ENCODE assay signal across 21 cellular contexts in genomic region chr5:140571105-140571504, GRCh38. TPM values are rescaled to one million over a fixed set of nuclear protein-coding genes. Genes with fewer than 3 reads are reported as not detected.
A peak's percentile ranks its signal among the peaks of the same experiment; 100 is the strongest.
DNase-seq lines count a peak whose midpoint lies in the region; ATAC-seq, FAIRE-seq and TF ChIP-seq lines count a peak whose summit lies in the region.
"Had no signal": no experiment of that assay in that cellular context is flagged by ENCODE, and none has a peak within 500 bp of the region (broad histone marks: within the 10 kb centered on the region; RNA-seq: fewer than 3 reads in every experiment).

No MANE protein-coding gene starts in this region.

- H3K4me3 ChIP-seq in kidney (ENCODE audit: low read length in 2 of 2) (no peak overlapping the region), sigmoid colon (no peak overlapping the region)
- H3K4me3 ChIP-seq: cardiac muscle cell, mucosa of descending colon had no signal

- H3K9ac ChIP-seq in kidney (ENCODE audit: low read length in 2 of 2): no peak overlapping the region
- H3K9ac ChIP-seq: SK-N-SH had no signal

- H3K27me3 ChIP-seq in CD4-positive, alpha-beta T cell (ENCODE audit: control insufficient read depth, insufficient read depth, low read length): no peaks in the 10 kb centered on the region
- H3K27me3 ChIP-seq in sigmoid colon: no peaks in the 10 kb centered on the region
- H3K27me3 ChIP-seq: cardiac muscle cell had no signal

- H3K4me1 ChIP-seq in kidney (ENCODE audit: control insufficient read depth in 1 of 2, insufficient read depth in 1 of 2, low read depth in 1 of 2, low read length in 2 of 2) (peaks cover under 1 to 18% of the 10 kb centered on the region in 2 donors), sigmoid colon (peaks cover 0 to 35% (median 18%) of the 10 kb centered on the region in 4 donors)

- H3K27me3 Mint-ChIP-seq in CD4-positive, alpha-beta T cell: no peaks in the 10 kb centered on the region
- no peaks in the 10 kb centered on the region for H3K27me3 Mint-ChIP-seq in activated naive CD8-positive, alpha-beta T cell treated with anti-CD3 and anti-CD28 coated beads for 36 hours

- no peak overlapping the region for H3K4me3 Mint-ChIP-seq in CD4-positive, alpha-beta T cell
- no peak overlapping the region for H3K4me3 Mint-ChIP-seq in activated naive CD8-positive, alpha-beta T cell treated with anti-CD3 and anti-CD28 coated beads for 36 hours
- H3K4me3 Mint-ChIP-seq: activated T-cell treated with anti-CD3 and anti-CD28 coated beads, Interleukin-2, amount 50 U/mL, for 72 hours had no signal

- POLR2A ChIA-PET in CD4-positive, alpha-beta T cell (lab: Charles Lee): interaction anchor here (0.9 to 1.6 kb wide), 2 partner anchors 14 to 24 kb away, joined by 3 to 8 read pairs; partner anchors contain the start of genes EIF4EBP3 and SRA1

- H3K36me3 ChIP-seq in kidney (ENCODE audit: control insufficient read depth in 1 of 2, insufficient read depth in 2 of 2, low read length in 2 of 2): peaks cover 13 to 16% of the 10 kb centered on the region in 2 donors
- H3K36me3 ChIP-seq in sigmoid colon: peaks cover 5 to 30% (median 16%) of the 10 kb centered on the region in 4 donors
- H3K36me3 ChIP-seq: cardiac muscle cell had no signal

- intact Hi-C loops in CD4-positive, alpha-beta T cell (cut with DNase I, micrococcal nuclease): no loop called here
- intact Hi-C loops in kidney (cut with DNase I): no loop called here
- intact Hi-C loops in sigmoid colon (cut with DNase I): no loop called here

- TF ChIP-seq CTCF in CD4-positive, alpha-beta T cell (IDR thresholded peaks at IDR 0.05): no peak
- no peak for TF ChIP-seq CTCF in kidney (IDR thresholded peaks at IDR 0.05; ENCODE audit: borderline replicate concordance, extremely low read depth, insufficient read depth)
- no peak for TF ChIP-seq CTCF in sigmoid colon (IDR thresholded peaks at IDR 0.05)

- ATAC-seq in CD4-positive, alpha-beta T cell (ENCODE audit: poor library complexity): no peak
- no peak for ATAC-seq in GM21619 (IDR thresholded peaks at IDR 0.05; ENCODE audit: unreplicated experiment)
- no peak for ATAC-seq in HG02798 (IDR thresholded peaks at IDR 0.05; ENCODE audit: poor library complexity, unreplicated experiment)
- ATAC-seq in GM21717 (IDR thresholded peaks at IDR 0.05; ENCODE audit: unreplicated experiment): no peak
- ATAC-seq: activated T-cell treated with anti-CD3 and anti-CD28 coated beads, Interleukin-2, amount 50 U/mL, for 72 hours; mucosa of descending colon; Panc1 had no signal

- no peak overlapping the region for H3K27ac ChIP-seq in CD4-positive, alpha-beta T cell (ENCODE audit: low read depth, low read length)
- no peak overlapping the region for H3K27ac ChIP-seq in kidney (ENCODE audit: low read depth in 2 of 2, low read length in 2 of 2)
- H3K27ac ChIP-seq in sigmoid colon: peak overlapping the region; percentile 11 to 54 (median 38)
- H3K27ac ChIP-seq: cardiac muscle cell had no signal

- peak overlapping the region; percentile 97 for H3K27ac Mint-ChIP-seq in CD4-positive, alpha-beta T cell
- peak overlapping the region; percentile 61 for H3K27ac Mint-ChIP-seq in activated naive CD8-positive, alpha-beta T cell treated with anti-CD3 and anti-CD28 coated beads for 36 hours

- peaks cover 42% of the 10 kb centered on the region for H3K36me3 Mint-ChIP-seq in CD4-positive, alpha-beta T cell (ENCODE audit: low read depth)
- H3K36me3 Mint-ChIP-seq in activated naive CD8-positive, alpha-beta T cell treated with anti-CD3 and anti-CD28 coated beads for 36 hours: peaks cover 19% of the 10 kb centered on the region

- 83 to 86% methylated on average over 5 of the region's 5 CpGs for WGBS in sigmoid colon, 2 donors

- CTCF ChIA-PET in CD4-positive, alpha-beta T cell (lab: Charles Lee): no interaction called here

- no peak for FAIRE-seq in kidney (lab: Jason Lieb, UNC)

- no peaks in the 10 kb centered on the region for H3K9me3 Mint-ChIP-seq in CD4-positive, alpha-beta T cell
- H3K9me3 Mint-ChIP-seq in activated naive CD8-positive, alpha-beta T cell treated with anti-CD3 and anti-CD28 coated beads for 36 hours: no peaks in the 10 kb centered on the region
- H3K9me3 Mint-ChIP-seq: activated T-cell treated with anti-CD3 and anti-CD28 coated beads, Interleukin-2, amount 50 U/mL, for 72 hours had no signal

- H3K9me3 ChIP-seq in CD4-positive, alpha-beta T cell (ENCODE audit: control insufficient read depth, low read length): no peaks in the 10 kb centered on the region
- H3K9me3 ChIP-seq in kidney (ENCODE audit: control insufficient read depth in 1 of 2, low read length in 2 of 2) (no peaks in the 10 kb centered on the region), sigmoid colon (no peaks in the 10 kb centered on the region)
- H3K9me3 ChIP-seq: mucosa of descending colon, SK-N-SH had no signal

- no peak for TF ChIP-seq POLR2A in sigmoid colon (IDR thresholded peaks at IDR 0.05)

- no peak for TF ChIP-seq EP300 in sigmoid colon (IDR thresholded peaks at IDR 0.05)

- DNase-seq in CD4-positive, alpha-beta T cell: no peak
- DNase-seq in activated naive CD8-positive, alpha-beta T cell treated with anti-CD3 and anti-CD28 coated beads for 36 hours: no peak
- DNase-seq in kidney (peak; percentile 92), sigmoid colon (peak; percentile 71), HuH-7.5 (ENCODE audit: low spot score) (no peak)
- DNase-seq: activated CD4-positive, alpha-beta T cell treated with anti-CD3 and anti-CD28 coated beads, Interleukin-2, amount 50 U/mL, for 48 hours; activated T-cell treated with anti-CD3 and anti-CD28 coated beads, Interleukin-2, amount 50 U/mL, for 72 hours; DND-41; effector memory CD4-positive, alpha-beta T cell; HCEC 1CT; hypothalamus; kidney glomerular epithelial cell; NCI-H1436; SK-N-SH had no signal

- peaks cover 39% of the 10 kb centered on the region for H3K4me1 Mint-ChIP-seq in CD4-positive, alpha-beta T cell (ENCODE audit: low read depth)
- H3K4me1 Mint-ChIP-seq in activated naive CD8-positive, alpha-beta T cell treated with anti-CD3 and anti-CD28 coated beads for 36 hours: peaks cover 28% of the 10 kb centered on the region

RNA-seq across cellular contexts. Expression of gene SLC35A4, which starts 6.5 kb away (rescaled TPM):
- 10 to 100 TPM; 16.9 to 17.8 TPM for total RNA-seq in CD4-positive, alpha-beta T cell
- total RNA-seq in activated naive CD8-positive, alpha-beta T cell treated with anti-CD3 and anti-CD28 coated beads for 36 hours: 100 to 1,000 TPM in 1 of 2 experiments, 10 to 100 TPM in 1; 97.4 to 100 TPM
- total RNA-seq in kidney (89.9 TPM), sigmoid colon (10 to 100 TPM; 14.2 to 19.7 (median 17.9) TPM)
- polyA plus RNA-seq in kidney (ENCODE audit: insufficient read depth, low read depth, low replicate concordance) (71.2 TPM), sigmoid colon (100 to 1,000 TPM in 1 of 3 donors, 10 to 100 TPM in 2; 60.1 to 101 (median 65.9) TPM)

RNA-seq across cellular contexts. Expression of gene APBB3, which starts 6.7 kb away (rescaled TPM):
- 10 to 100 TPM; 56.6 to 61.5 TPM for total RNA-seq in CD4-positive, alpha-beta T cell
- total RNA-seq in activated naive CD8-positive, alpha-beta T cell treated with anti-CD3 and anti-CD28 coated beads for 36 hours: 10 to 100 TPM; 17.5 to 17.8 TPM
- total RNA-seq in kidney (33.9 TPM), sigmoid colon (10 to 100 TPM; 13.5 to 25.9 (median 19.3) TPM)
- polyA plus RNA-seq in kidney (ENCODE audit: insufficient read depth, low read depth, low replicate concordance) (19.6 TPM), sigmoid colon (10 to 100 TPM in 1 of 3 donors, 1 to 10 TPM in 2; 4.2 to 27.9 (median 4.4) TPM)

RNA-seq across cellular contexts. Expression of gene SRA1, which starts 13.8 kb away (rescaled TPM):
- total RNA-seq in CD4-positive, alpha-beta T cell: 10 to 100 TPM; 30.9 to 31.6 TPM
- 10 to 100 TPM; 54.6 to 60.6 TPM for total RNA-seq in activated naive CD8-positive, alpha-beta T cell treated with anti-CD3 and anti-CD28 coated beads for 36 hours
- total RNA-seq in kidney (31.3 TPM), sigmoid colon (10 to 100 TPM; 17.8 to 30.5 (median 21.1) TPM)
- polyA plus RNA-seq in kidney (ENCODE audit: insufficient read depth, low read depth, low replicate concordance) (52.4 TPM), sigmoid colon (10 to 100 TPM; 32.7 to 48.3 (median 35.4) TPM)

RNA-seq across cellular contexts. Expression of gene EIF4EBP3, which starts 23.6 kb away (rescaled TPM):
- total RNA-seq in CD4-positive, alpha-beta T cell: 10 to 100 TPM; 12.7 to 15.1 TPM
- 10 to 100 TPM; 13.9 to 15.5 TPM for total RNA-seq in activated naive CD8-positive, alpha-beta T cell treated with anti-CD3 and anti-CD28 coated beads for 36 hours
- 22.6 TPM for total RNA-seq in kidney
- 48.8 TPM for polyA plus RNA-seq in kidney (ENCODE audit: insufficient read depth, low read depth, low replicate concordance)
- 10 to 100 TPM in 2 of 4 donors, 1 to 10 TPM in 2; 6.5 to 21.0 (median 12.1) TPM for total RNA-seq in sigmoid colon
- 10 to 100 TPM; 37.2 to 60.7 (median 53.9) TPM for polyA plus RNA-seq in sigmoid colon
- total RNA-seq: HT1080 had no signal

Comparison
In these comparisons a context has a peak if more than half of its experiments do, and no peak if none do; other contexts are left out.
1. DNase-seq: peak in kidney (single experiment) and sigmoid colon (single experiment); none in CD4-positive, alpha-beta T cell (0 of 10), activated naive CD8-positive, alpha-beta T cell treated with anti-CD3 and anti-CD28 coated beads for 36 hours (single experiment) and HuH-7.5 (single experiment).
2. H3K27ac ChIP-seq: peak in sigmoid colon (4 of 4); none in CD4-positive, alpha-beta T cell (single experiment) and kidney (0 of 2).